ENCODE assay signal across 10 cellular contexts in genomic region chr12:51863363-51863920, GRCh38. TPM values are rescaled to one million over a fixed set of nuclear protein-coding genes. Genes with fewer than 3 reads are reported as not detected.
DNase-seq lines count a peak whose midpoint lies in the region; ATAC-seq and TF ChIP-seq lines count a peak whose summit lies in the region.
"Had no signal": no experiment of that assay in that cellular context is flagged by ENCODE, and none has a peak within 500 bp of the region (broad histone marks: within the 10 kb centered on the region; RNA-seq: fewer than 3 reads in every experiment).

No MANE protein-coding gene starts in this region.

- no peak overlapping the region for H4K8ac ChIP-seq in IMR-90 (ENCODE audit: low read depth in 2 of 2, low read length in 2 of 2)

- TF ChIP-seq CTCF in CD14-positive monocyte (IDR thresholded peaks at IDR 0.05) (no peak), IMR-90 (conservative IDR thresholded peaks at IDR 0.05; ENCODE audit: low read depth, low read length) (no peak), esophagus muscularis mucosa (IDR thresholded peaks at IDR 0.05) (no peak), psoas muscle (IDR thresholded peaks at IDR 0.05) (no peak)

- H4K91ac ChIP-seq in IMR-90 (ENCODE audit: insufficient read depth, low read depth, low read length) = no peak overlapping the region

- H3K4ac ChIP-seq in IMR-90 (ENCODE audit: low read depth, low read length) = no peak overlapping the region

- H3K9me3 ChIP-seq in IMR-90 (ENCODE audit: control insufficient read depth, insufficient read depth, low read length) (no peaks in the 10 kb centered on the region), esophagus muscularis mucosa (no peaks in the 10 kb centered on the region), psoas muscle (no peaks in the 10 kb centered on the region)
- H3K9me3 ChIP-seq: adrenal gland had no signal

- peaks cover 0 to 9% (median 2%) of the 10 kb centered on the region in 7 donors for H3K9me3 Mint-ChIP-seq in CD14-positive monocyte

- H3K56ac ChIP-seq in IMR-90 (ENCODE audit: extremely low read depth, insufficient read depth, low read length) = no peak overlapping the region

- TF ChIP-seq RAD21 in IMR-90 (IDR thresholded peaks at IDR 0.05; ENCODE audit: low read length) = no peak

- no peak overlapping the region for H2BK20ac ChIP-seq in IMR-90 (ENCODE audit: low read depth, low read length)

- no peak overlapping the region for H2BK120ac ChIP-seq in IMR-90 (ENCODE audit: low read depth, low read length)

- H4K5ac ChIP-seq in IMR-90 (ENCODE audit: low read depth, low read length) = no peak overlapping the region

- TF ChIP-seq EP300 in esophagus muscularis mucosa (IDR thresholded peaks at IDR 0.05) = no peak

- H3K27me3 ChIP-seq in IMR-90 (ENCODE audit: control insufficient read depth, insufficient read depth, low read length) (peaks cover 41% of the 10 kb centered on the region), esophagus muscularis mucosa (peaks cover 0 to 67% (median 7%) of the 10 kb centered on the region in 4 donors), psoas muscle (ENCODE audit: insufficient read depth in 3 of 3, low read length in 2 of 3) (peaks cover 0 to 37% (median 4%) of the 10 kb centered on the region in 3 donors)

- WGBS in IMR-90 (ENCODE audit: extremely low coverage in 2 of 2, insufficient read length in 1 of 2), 2 experiments = 22% methylated on average over 4 of the region's 17 CpGs; no CpG with 5 or more reads in 1 of the 2 experiments
- WGBS in esophagus muscularis mucosa = 62% methylated on average over 9 of the region's 17 CpGs
- 34 to 42% (median 36%) methylated on average over 13 to 17 of the region's 17 CpGs for WGBS in psoas muscle, 3 donors

- no peak overlapping the region for H2AFZ ChIP-seq in IMR-90 (replicated peaks; ENCODE audit: low read length, poor library complexity)

- H3K36me3 Mint-ChIP-seq in CD14-positive monocyte = peaks cover 14 to 17% of the 10 kb centered on the region in 2 donors

- BruUV-seq in IMR-90 (replicated peaks; lab: Mats Ljungman, UMichigan) = no TSS peak

- H3K4me3 Mint-ChIP-seq in CD14-positive monocyte = peak overlapping the region; percentile 70 to 87

- dilution Hi-C loops in IMR-90 (cut with HindIII; ENCODE audit: low sequenced_read_pairs, unreplicated experiment) = loop anchor here (25.0 kb wide), 1 partner anchor 99 kb away; the partner anchor contains the start of gene ACVR1B

- H3K36me3 ChIP-seq in IMR-90 (ENCODE audit: control insufficient read depth, insufficient read depth, low read length) (no peaks in the 10 kb centered on the region), esophagus muscularis mucosa (no peaks in the 10 kb centered on the region), psoas muscle (ENCODE audit: insufficient read depth in 1 of 2, low read depth in 1 of 2) (no peaks in the 10 kb centered on the region)
- H3K36me3 ChIP-seq: adrenal gland had no signal

- no peak overlapping the region for H3K4me2 ChIP-seq in IMR-90 (ENCODE audit: low read depth, low read length)

- ATAC-seq in IMR-90 (ENCODE audit: low read depth) = no peak
- ATAC-seq in psoas muscle = peak in 1 of 4 donors; percentile 19

- H2BK15ac ChIP-seq in IMR-90 (ENCODE audit: low read depth, low read length) = no peak overlapping the region

- peaks cover 29% of the 10 kb centered on the region for H3K4me1 Mint-ChIP-seq in CD14-positive monocyte

- no peak overlapping the region for H3K23ac ChIP-seq in IMR-90 (ENCODE audit: low read depth, low read length)

- H4K20me1 ChIP-seq in IMR-90 (ENCODE audit: insufficient read depth, low read length) = no peaks in the 10 kb centered on the region

- H2AK5ac ChIP-seq in IMR-90 (ENCODE audit: low read depth, low read length) = no peak overlapping the region

- H3K27me3 Mint-ChIP-seq in CD14-positive monocyte (ENCODE audit: low read depth in 3 of 3) = peaks cover 52 to 53% (median 53%) of the 10 kb centered on the region in 3 donors

- no peaks in the 10 kb centered on the region for H3K9me1 ChIP-seq in IMR-90 (ENCODE audit: insufficient read depth, low read length)

- peak overlapping the region in 1 of 7 donors; percentile 41 for H3K27ac Mint-ChIP-seq in CD14-positive monocyte

- H3K9ac ChIP-seq in IMR-90 (ENCODE audit: low read depth, low read length) = no peak overlapping the region

- POLR2A ChIA-PET in IMR-90 (lab: Charles Lee; ENCODE audit: unreplicated experiment) = no interaction called here

- in situ Hi-C loops in IMR-90 (cut with MboI; ENCODE audit: low sequenced_read_pairs) = no loop called here

- no peak overlapping the region for H3K18ac ChIP-seq in IMR-90 (ENCODE audit: low read depth, low read length)

- H3K4me1 ChIP-seq in IMR-90 (ENCODE audit: control insufficient read depth, insufficient read depth, low read length) (no peaks in the 10 kb centered on the region; the same call in 1 of the 2 replicates), esophagus muscularis mucosa (peaks cover 12 to 19% (median 16%) of the 10 kb centered on the region in 4 donors), psoas muscle (peaks cover 11% of the 10 kb centered on the region)

- intact Hi-C loops in CD14-positive monocyte (cut with micrococcal nuclease) (no loop called here), IMR-90 (cut with micrococcal nuclease) (no loop called here), esophagus muscularis mucosa (cut with DNase I) (no loop called here), psoas muscle (cut with DNase I) (no loop called here)

- H3K79me1 ChIP-seq in IMR-90 (ENCODE audit: low read depth in 1 of 2, low read length in 2 of 2) = no peaks in the 10 kb centered on the region

- no peak overlapping the region for H2BK5ac ChIP-seq in IMR-90 (ENCODE audit: low read depth, low read length, poor library complexity, severe bottlenecking)

- DNase-seq in CD14-positive monocyte (ENCODE audit: low spot score) (no peak), IMR-90 (no peak), esophagus muscularis mucosa (ENCODE audit: extremely low spot score) (no peak), psoas muscle (peak in 1 of 2 donors; percentile 44), OCI-M1 (lab: John Stamatoyannopoulos, UW) (no peak), HPDE6-E6E7 (ENCODE audit: extremely low spot score) (no peak), iPS-NIHi7 (ENCODE audit: extremely low spot score) (no peak), NCI-H1105 (lab: John Stamatoyannopoulos, UW) (no peak)
- DNase-seq: adrenal gland, T1000 had no signal

- H2AK9ac ChIP-seq in IMR-90 (replicated peaks; ENCODE audit: low read depth, low read length, poor library complexity) = peak overlapping the region; percentile 31

- no peak overlapping the region for H3K14ac ChIP-seq in IMR-90 (replicated peaks; ENCODE audit: low read depth, low read length)

- no peak overlapping the region for H3K4me3 ChIP-seq in IMR-90 (ENCODE audit: insufficient read depth, low read depth, low read length)
- H3K4me3 ChIP-seq in esophagus muscularis mucosa = peak overlapping the region; percentile 35 to 53 (median 44)
- peak overlapping the region; percentile 63 for H3K4me3 ChIP-seq in psoas muscle

- no peak overlapping the region for H3K27ac ChIP-seq in IMR-90 (ENCODE audit: insufficient read depth, low read length)
- H3K27ac ChIP-seq in esophagus muscularis mucosa (replicated peaks in 1 of 4) = no peak overlapping the region
- H3K27ac ChIP-seq in psoas muscle = no peak overlapping the region
- H3K27ac ChIP-seq: adrenal gland had no signal

- CTCF ChIA-PET in IMR-90 (lab: Yijun Ruan, JAX) = interaction anchor here (1.7 kb wide), 1 partner anchor 11 kb away, joined by 7 read pairs; no protein-coding TSS in a partner anchor

- TF ChIP-seq POLR2A in IMR-90 (IDR thresholded peaks at IDR 0.05; ENCODE audit: low read depth, low read length) (no peak), esophagus muscularis mucosa (IDR thresholded peaks at IDR 0.05; ENCODE audit: low read depth) (no peak)

TF ChIP-seq in IMR-90, 13 proteins besides CTCF, POLR2A, EP300 and RAD21 (continues in another document):
- TF ChIP-seq, protein P1, sequence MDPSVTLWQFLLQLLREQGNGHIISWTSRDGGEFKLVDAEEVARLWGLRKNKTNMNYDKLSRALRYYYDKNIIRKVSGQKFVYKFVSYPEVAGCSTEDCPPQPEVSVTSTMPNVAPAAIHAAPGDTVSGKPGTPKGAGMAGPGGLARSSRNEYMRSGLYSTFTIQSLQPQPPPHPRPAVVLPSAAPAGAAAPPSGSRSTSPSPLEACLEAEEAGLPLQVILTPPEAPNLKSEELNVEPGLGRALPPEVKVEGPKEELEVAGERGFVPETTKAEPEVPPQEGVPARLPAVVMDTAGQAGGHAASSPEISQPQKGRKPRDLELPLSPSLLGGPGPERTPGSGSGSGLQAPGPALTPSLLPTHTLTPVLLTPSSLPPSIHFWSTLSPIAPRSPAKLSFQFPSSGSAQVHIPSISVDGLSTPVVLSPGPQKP (IDR thresholded peaks at IDR 0.05; ENCODE audit: borderline replicate concordance, low read depth, low read length) = no peak
- no peak for TF ChIP-seq CHD1 (IDR thresholded peaks at IDR 0.05; ENCODE audit: low read depth, low read length)

RNA-seq across cellular contexts. Expression of gene FIGNL2, which starts 14.9 kb away (rescaled TPM):
- polyA plus RNA-seq in CD14-positive monocyte (under 1 TPM in 1 of 2 donors, not detected in 1; 0.06 TPM), IMR-90 (2012; rRNA removed) (0.09 and 0.12 TPM in 2 replicates), psoas muscle (under 1 TPM; 0.01 to 0.08 (median 0.04) TPM)
- total RNA-seq in IMR-90 (2012; rRNA removed) (under 0.01 TPM in 2 replicates), esophagus muscularis mucosa (under 1 TPM; 0.23 to 0.42 (median 0.36) TPM), psoas muscle (under 1 TPM; 0.17 to 0.20 (median 0.18) TPM)
- 0.02 and 0.04 TPM in 2 replicates for polyA plus RNA-seq in IMR-90 (2012; cell fraction: cytosol; rRNA removed)
- polyA plus RNA-seq in IMR-90 (2012; cell fraction: nucleus; rRNA removed; ENCODE audit: low replicate concordance) = 0.61 and 0.62 TPM in 2 replicates

RNA-seq across cellular contexts. Expression of gene ANKRD33, which starts 24.5 kb away (rescaled TPM):
- not detected for polyA plus RNA-seq in CD14-positive monocyte
- under 0.01 TPM in 1 of 2 replicates, not detected in the other for total RNA-seq in IMR-90 (2012; rRNA removed)
- polyA plus RNA-seq in IMR-90 (2012; rRNA removed) = 0.03 TPM in 1 of 2 replicates, not detected in the other
- polyA plus RNA-seq in IMR-90 (2012; cell fraction: cytosol; rRNA removed) = 0.02 TPM in 1 of 2 replicates, not detected in the other
- polyA plus RNA-seq in IMR-90 (2012; cell fraction: nucleus; rRNA removed; ENCODE audit: low replicate concordance) = 0.42 and 0.57 TPM in 2 replicates
- total RNA-seq in esophagus muscularis mucosa = not detected
- total RNA-seq in psoas muscle = not detected
- polyA plus RNA-seq in psoas muscle = under 1 TPM in 1 of 3 donors, not detected in 2; 0.16 TPM

RNA-seq across cellular contexts. Expression of gene ACVRL1, which starts 43.9 kb away (rescaled TPM):
- polyA plus RNA-seq in CD14-positive monocyte (1 to 10 TPM; 1.5 to 2.0 TPM), IMR-90 (2012; rRNA removed) (6.4 and 8.0 TPM in 2 replicates), psoas muscle (10 to 100 TPM; 10.8 to 22.8 (median 13.9) TPM)
- total RNA-seq in IMR-90 (2012; rRNA removed) (5.8 and 7.5 TPM in 2 replicates), esophagus muscularis mucosa (100 to 1,000 TPM; 124 to 149 (median 125) TPM), psoas muscle (10 to 100 TPM; 24.1 to 40.8 (median 25.8) TPM)
- 4.5 and 11.0 TPM in 2 replicates for polyA plus RNA-seq in IMR-90 (2012; cell fraction: cytosol; rRNA removed)
- polyA plus RNA-seq in IMR-90 (2012; cell fraction: nucleus; rRNA removed; ENCODE audit: low replicate concordance) = 17.2 and 26.4 TPM in 2 replicates
